ENCODE assay signal across 15 cellular contexts in genomic region chr4:78661086-78661690, GRCh38.
DNase-seq lines count a peak whose midpoint lies in the region; ATAC-seq and TF ChIP-seq lines count a peak whose summit lies in the region.
"Had no signal": no experiment of that assay in that cellular context is flagged by ENCODE, and none has a peak within 500 bp of the region (broad histone marks: within the 10 kb centered on the region; RNA-seq: fewer than 3 reads in every experiment).

No MANE protein-coding gene starts in this region.

- WGBS in endodermal cell (ENCODE audit: insufficient coverage in 1 of 2, insufficient read length in 1 of 2), 2 experiments: 96% methylated on average over 3 of the region's 3 CpGs; no CpG with 5 or more reads in 1 of the 2 experiments

- ATAC-seq in left cardiac atrium (no peak), upper lobe of right lung (no peak)

- H3K27ac Mint-ChIP-seq in endodermal cell (peak overlapping the region; percentile 21), nephron (peak overlapping the region; percentile 70 to 85 (median 85))
- H3K27ac Mint-ChIP-seq: immature natural killer cell; natural killer cell treated with Interleukin-12 subunit alpha and Interleukin-12 subunit beta and Interleukin-15 and Interleukin-18, amount 100 ng/mL, for 72 hours had no signal

- intact Hi-C loops in left cardiac atrium (cut with DNase I): no loop called here
- intact Hi-C loops in upper lobe of right lung (cut with DNase I): no loop called here

- no peak overlapping the region for H3K4me3 Mint-ChIP-seq in endodermal cell
- no peak overlapping the region for H3K4me3 Mint-ChIP-seq in nephron
- H3K4me3 Mint-ChIP-seq: immature natural killer cell; natural killer cell treated with Interleukin-12 subunit alpha and Interleukin-12 subunit beta and Interleukin-15 and Interleukin-18, amount 100 ng/mL, for 72 hours had no signal

- H3K4me3 ChIP-seq in right atrium auricular region: no peak overlapping the region
- no peak overlapping the region for H3K4me3 ChIP-seq in endodermal cell (ENCODE audit: low read length)
- H3K4me3 ChIP-seq in upper lobe of right lung: no peak overlapping the region
- H3K4me3 ChIP-seq: thoracic aorta had no signal

- H3K9me3 Mint-ChIP-seq in endodermal cell (no peaks in the 10 kb centered on the region), nephron (no peaks in the 10 kb centered on the region)
- H3K9me3 Mint-ChIP-seq: immature natural killer cell; natural killer cell treated with Interleukin-12 subunit alpha and Interleukin-12 subunit beta and Interleukin-15 and Interleukin-18, amount 100 ng/mL, for 72 hours had no signal

- peak overlapping the region; percentile 31 to 34 for H3K27ac ChIP-seq in right atrium auricular region
- no peak overlapping the region for H3K27ac ChIP-seq in endodermal cell (ENCODE audit: low read depth, low read length)
- H3K27ac ChIP-seq in upper lobe of right lung: peak overlapping the region; percentile 38
- H3K27ac ChIP-seq: thoracic aorta had no signal

- H3K4me1 Mint-ChIP-seq in endodermal cell: peaks cover 48% of the 10 kb centered on the region
- H3K4me1 Mint-ChIP-seq in nephron: peaks cover 35% of the 10 kb centered on the region

- H3K27me3 ChIP-seq in right atrium auricular region (no peaks in the 10 kb centered on the region), endodermal cell (ENCODE audit: control insufficient read depth, insufficient read depth, low read length, poor library complexity, severe bottlenecking) (no peaks in the 10 kb centered on the region), upper lobe of right lung (no peaks in the 10 kb centered on the region)

- H3K36me3 ChIP-seq in right atrium auricular region (no peaks in the 10 kb centered on the region), endodermal cell (ENCODE audit: control insufficient read depth, insufficient read depth, low read length) (no peaks in the 10 kb centered on the region), upper lobe of right lung (no peaks in the 10 kb centered on the region)
- H3K36me3 ChIP-seq: thoracic aorta had no signal

- TF ChIP-seq CTCF in right atrium auricular region (IDR thresholded peaks at IDR 0.05): no peak
- no peak for TF ChIP-seq CTCF in endodermal cell (conservative IDR thresholded peaks at IDR 0.05)
- no peak for TF ChIP-seq CTCF in nephron (IDR thresholded peaks at IDR 0.05; ENCODE audit: unreplicated experiment in 3 of 3)
- TF ChIP-seq CTCF in upper lobe of right lung (IDR thresholded peaks at IDR 0.05): no peak

- H3K27me3 Mint-ChIP-seq in endodermal cell (ENCODE audit: insufficient read depth): no peaks in the 10 kb centered on the region
- H3K27me3 Mint-ChIP-seq in nephron (ENCODE audit: low read depth): no peaks in the 10 kb centered on the region

- H3K9me3 ChIP-seq in right atrium auricular region (no peaks in the 10 kb centered on the region), endodermal cell (ENCODE audit: control insufficient read depth, low read length) (no peaks in the 10 kb centered on the region), upper lobe of right lung (no peaks in the 10 kb centered on the region)
- H3K9me3 ChIP-seq: thoracic aorta had no signal

- no peak overlapping the region for H3K9ac ChIP-seq in endodermal cell (ENCODE audit: extremely low read depth, low read length, poor library complexity, severe bottlenecking)

- peaks cover 0 to 26% of the 10 kb centered on the region in 2 donors for H3K4me1 ChIP-seq in right atrium auricular region
- peaks cover 19% of the 10 kb centered on the region for H3K4me1 ChIP-seq in endodermal cell (ENCODE audit: control insufficient read depth, insufficient read depth, low read length)
- peaks cover 18% of the 10 kb centered on the region for H3K4me1 ChIP-seq in upper lobe of right lung

- no peak for DNase-seq in right atrium auricular region (ENCODE audit: low spot score)
- DNase-seq in left cardiac atrium: no peak
- no peak for DNase-seq in endodermal cell
- no peak for DNase-seq in upper lobe of right lung
- DNase-seq in islet precursor cell: no peak
- no peak for DNase-seq in EL
- no peak for DNase-seq in retina
- DNase-seq: activated T-cell treated with anti-CD3 and anti-CD28 coated beads, Interleukin-2, amount 50 U/mL, for 1 hour; effector CD4-positive, alpha-beta T cell; foreskin melanocyte; HCEC 1CT; immature natural killer cell had no signal

- H3K36me3 Mint-ChIP-seq in endodermal cell (ENCODE audit: low read depth): no peaks in the 10 kb centered on the region
- no peaks in the 10 kb centered on the region for H3K36me3 Mint-ChIP-seq in nephron (ENCODE audit: low read depth)
- H3K36me3 Mint-ChIP-seq: immature natural killer cell; natural killer cell treated with Interleukin-12 subunit alpha and Interleukin-12 subunit beta and Interleukin-15 and Interleukin-18, amount 100 ng/mL, for 72 hours had no signal
